In genomic region chr5:150816946-150817345, GRCh38 we compare ENCODE assay signal across 11 cellular contexts. TPM values are rescaled to one million over a fixed set of nuclear protein-coding genes. Genes with fewer than 3 reads are reported as not detected.
"Had no signal": no experiment of that assay in that cellular context is flagged by ENCODE, and none has a peak within 500 bp of the region (broad histone marks: within the 10 kb centered on the region; RNA-seq: fewer than 3 reads in every experiment).

No MANE protein-coding gene starts in this region.

- ATAC-seq: GM23338 had no signal

- H3K27ac ChIP-seq: KMS-11 had no signal

- H3K4me2 ChIP-seq: GM23338, KMS-11 had no signal

- H3K4me3 Mint-ChIP-seq: GM23338, H9, HFFc6, IgD-negative memory B cell had no signal

- H3K9ac ChIP-seq: KMS-11 had no signal

- H3K4me3 ChIP-seq: GM23338 had no signal

- H3K4me1 Mint-ChIP-seq: IgD-negative memory B cell had no signal

- FAIRE-seq: H1, H54, HTR-8/SVneo had no signal

- H3K27ac Mint-ChIP-seq: GM23338, H9, HFFc6, IgD-negative memory B cell had no signal

- DNase-seq: H9, HCEC 1CT, HFFc6, KBM-7 had no signal

- H2AFZ ChIP-seq: GM23338 had no signal

RNA-seq across cellular contexts. Expression of gene IRGM, which starts 29.4 kb away (rescaled TPM):
- total RNA-seq: GM23338, H1, HFFc6, HT-29 had no signal
- polyA plus RNA-seq: GM23338, IgD-negative memory B cell had no signal
